In genomic region chrX:32873786-32874185, GRCh38 we compare ENCODE assay signal across 26 cellular contexts.
"Had no signal": no experiment of that assay in that cellular context is flagged by ENCODE, and none has a peak within 500 bp of the region (broad histone marks: within the 10 kb centered on the region; RNA-seq: fewer than 3 reads in every experiment).

No MANE protein-coding gene starts in this region.

- H3K36me3 ChIP-seq: ascending aorta, brain microvascular endothelial cell, esophagus squamous epithelium had no signal

- H3K36me3 Mint-ChIP-seq: activated CD4-positive, alpha-beta memory T cell treated with anti-CD3 and anti-CD28 coated beads for 36 hours; activated naive CD4-positive, alpha-beta T cell treated with anti-CD3 and anti-CD28 coated beads, Interleukin-2, amount 10 ng/mL, durations not matched to agents 7 days and 5 days; activated naive CD8-positive, alpha-beta T cell treated with anti-CD3 and anti-CD28 coated beads, Interleukin-2, amount 10 ng/mL, durations not matched to agents 7 days and 5 days had no signal

- H3K27ac ChIP-seq: ascending aorta, brain microvascular endothelial cell, epithelial cell of prostate, esophagus squamous epithelium had no signal

- H3K27me3 ChIP-seq: ascending aorta, brain microvascular endothelial cell, esophagus squamous epithelium had no signal

- ATAC-seq: activated CD4-positive, alpha-beta T cell treated with anti-CD3 and anti-CD28 coated beads for 36 hours; activated naive CD4-positive, alpha-beta T cell treated with anti-CD3 and anti-CD28 coated beads, Interleukin-2, amount 50 U/mL, for 72 hours; activated T-cell treated with anti-CD3 and anti-CD28 coated beads, Interleukin-2, amount 50 U/mL, for 72 hours; effector memory CD8-positive, alpha-beta T cell had no signal

- H3K9me3 Mint-ChIP-seq: activated CD4-positive, alpha-beta T cell treated with anti-CD3 and anti-CD28 coated beads, Interleukin-2, amount 10 ng/mL, durations not matched to agents 24 days and 14 days; activated naive CD8-positive, alpha-beta T cell treated with anti-CD3 and anti-CD28 coated beads, Interleukin-2, amount 10 ng/mL, durations not matched to agents 7 days and 5 days; activated T-cell treated with anti-CD3 and anti-CD28 coated beads, Interleukin-2, amount 50 U/mL, for 24 hours had no signal

- DNase-seq: activated CD4-positive, alpha-beta memory T cell treated with anti-CD3 and anti-CD28 coated beads for 36 hours; activated CD4-positive, alpha-beta T cell treated with anti-CD3 and anti-CD28 coated beads for 36 hours; activated CD4-positive, alpha-beta T cell treated with anti-CD3 and anti-CD28 coated beads, Interleukin-2, amount 10 ng/mL, durations not matched to agents 24 days and 14 days; activated CD4-positive, CD25-positive, alpha-beta regulatory T cell; activated CD4-positive, CD25-positive, alpha-beta regulatory T cell treated with anti-CD3 and anti-CD28 coated beads, Interleukin-2, amount 50 U/mL, for 72 hours; activated CD8-positive, alpha-beta memory T cell treated with anti-CD3 and anti-CD28 coated beads, Interleukin-2, amount 50 U/mL, for 48 hours; activated gamma-delta T cell; activated naive CD4-positive, alpha-beta T cell; activated naive CD4-positive, alpha-beta T cell treated with anti-CD3 and anti-CD28 coated beads, Interleukin-2, amount 10 ng/mL, durations not matched to agents 7 days and 5 days; activated naive CD8-positive, alpha-beta T cell treated with anti-CD3 and anti-CD28 coated beads, Interleukin-2, amount 10 ng/mL, durations not matched to agents 7 days and 5 days; activated T-cell treated with anti-CD3 and anti-CD28 coated beads for 4 hours; activated T-cell treated with anti-CD3 and anti-CD28 coated beads, Interleukin-2, amount 50 U/mL, for 24 hours; activated T-cell treated with anti-CD3 and anti-CD28 coated beads, Interleukin-2, amount 50 U/mL, for 72 hours; brain microvascular endothelial cell; caudate nucleus; cortex of kidney; dermis blood vessel endothelial cell; effector CD4-positive, alpha-beta T cell; effector memory CD8-positive, alpha-beta T cell; esophagus squamous epithelium; foreskin melanocyte; head of caudate nucleus; T-helper 2 cell had no signal

- H3K9me3 ChIP-seq: ascending aorta, esophagus squamous epithelium had no signal

- H3K27me3 Mint-ChIP-seq: activated CD4-positive, alpha-beta memory T cell treated with anti-CD3 and anti-CD28 coated beads for 36 hours; activated CD4-positive, alpha-beta T cell treated with anti-CD3 and anti-CD28 coated beads for 36 hours; activated CD4-positive, alpha-beta T cell treated with anti-CD3 and anti-CD28 coated beads, Interleukin-2, amount 10 ng/mL, durations not matched to agents 24 days and 14 days; activated naive CD4-positive, alpha-beta T cell treated with anti-CD3 and anti-CD28 coated beads, Interleukin-2, amount 10 ng/mL, durations not matched to agents 7 days and 5 days; activated naive CD8-positive, alpha-beta T cell treated with anti-CD3 and anti-CD28 coated beads, Interleukin-2, amount 10 ng/mL, durations not matched to agents 7 days and 5 days; effector memory CD8-positive, alpha-beta T cell had no signal

- H3K27ac Mint-ChIP-seq: activated CD4-positive, alpha-beta memory T cell treated with anti-CD3 and anti-CD28 coated beads for 36 hours; activated CD4-positive, alpha-beta T cell treated with anti-CD3 and anti-CD28 coated beads for 36 hours; activated CD4-positive, alpha-beta T cell treated with anti-CD3 and anti-CD28 coated beads, Interleukin-2, amount 10 ng/mL, durations not matched to agents 24 days and 14 days; activated naive CD4-positive, alpha-beta T cell treated with anti-CD3 and anti-CD28 coated beads, Interleukin-2, amount 10 ng/mL, durations not matched to agents 7 days and 5 days; activated naive CD4-positive, alpha-beta T cell treated with anti-CD3 and anti-CD28 coated beads, Interleukin-2, amount 50 U/mL, for 72 hours; activated naive CD8-positive, alpha-beta T cell treated with anti-CD3 and anti-CD28 coated beads, Interleukin-2, amount 10 ng/mL, durations not matched to agents 7 days and 5 days; activated T-cell treated with anti-CD3 and anti-CD28 coated beads, Interleukin-2, amount 50 U/mL, for 24 hours; activated T-cell treated with anti-CD3 and anti-CD28 coated beads, Interleukin-2, amount 50 U/mL, for 72 hours; effector memory CD8-positive, alpha-beta T cell had no signal

- H3K4me3 Mint-ChIP-seq: activated CD4-positive, alpha-beta memory T cell treated with anti-CD3 and anti-CD28 coated beads for 36 hours; activated CD4-positive, alpha-beta T cell treated with anti-CD3 and anti-CD28 coated beads for 36 hours; activated CD4-positive, alpha-beta T cell treated with anti-CD3 and anti-CD28 coated beads, Interleukin-2, amount 10 ng/mL, durations not matched to agents 24 days and 14 days; activated naive CD4-positive, alpha-beta T cell treated with anti-CD3 and anti-CD28 coated beads, Interleukin-2, amount 10 ng/mL, durations not matched to agents 7 days and 5 days; activated naive CD8-positive, alpha-beta T cell treated with anti-CD3 and anti-CD28 coated beads, Interleukin-2, amount 10 ng/mL, durations not matched to agents 7 days and 5 days; activated T-cell treated with anti-CD3 and anti-CD28 coated beads, Interleukin-2, amount 50 U/mL, for 24 hours; activated T-cell treated with anti-CD3 and anti-CD28 coated beads, Interleukin-2, amount 50 U/mL, for 72 hours; effector memory CD8-positive, alpha-beta T cell had no signal

- H3K4me3 ChIP-seq: ascending aorta, esophagus squamous epithelium had no signal

- H3K4me1 Mint-ChIP-seq: activated CD4-positive, alpha-beta T cell treated with anti-CD3 and anti-CD28 coated beads for 36 hours; activated CD4-positive, alpha-beta T cell treated with anti-CD3 and anti-CD28 coated beads, Interleukin-2, amount 10 ng/mL, durations not matched to agents 24 days and 14 days; activated naive CD4-positive, alpha-beta T cell treated with anti-CD3 and anti-CD28 coated beads, Interleukin-2, amount 10 ng/mL, durations not matched to agents 7 days and 5 days; activated naive CD8-positive, alpha-beta T cell treated with anti-CD3 and anti-CD28 coated beads, Interleukin-2, amount 10 ng/mL, durations not matched to agents 7 days and 5 days had no signal
